Comparison of ENCODE assay signal across 8 cellular contexts in genomic region chr14:86065407-86065806, GRCh38.
"Had no signal": no experiment of that assay in that cellular context is flagged by ENCODE, and none has a peak within 500 bp of the region (broad histone marks: within the 10 kb centered on the region; RNA-seq: fewer than 3 reads in every experiment).

No MANE protein-coding gene starts in this region.

- ATAC-seq: GM12878 had no signal

- H3K4me3 ChIP-seq: GM12878 had no signal

- DNase-seq: GDM1, GF-D8 had no signal

- FAIRE-seq: G401.6, GM12878, GM12891, GM12892, GM18507, GM19239 had no signal
